Comparison of ENCODE assay signal across 14 cellular contexts in the genomic region with DNA sequence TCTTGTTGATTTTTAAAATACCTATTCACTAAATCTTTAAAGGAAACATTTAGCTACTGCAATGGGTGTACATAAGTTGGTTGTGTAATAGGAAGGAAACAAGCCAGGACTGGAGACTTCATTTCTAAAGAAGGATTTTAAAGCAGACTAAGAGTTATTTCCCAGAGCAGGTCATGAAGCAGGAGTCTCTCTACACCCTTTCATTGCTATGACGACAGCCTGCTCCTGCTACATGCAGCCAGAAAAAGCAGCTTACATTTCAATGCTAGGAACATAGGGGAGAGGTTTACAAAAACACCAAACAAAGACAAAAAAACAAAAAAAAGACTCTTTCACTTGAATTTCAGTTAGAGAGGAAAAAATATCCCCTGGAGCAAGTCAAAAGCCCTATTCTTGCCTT. TPM values are rescaled to one million over a fixed set of nuclear protein-coding genes. Genes with fewer than 3 reads are reported as not detected.
DNase-seq lines count a peak whose midpoint lies in the region; ATAC-seq, FAIRE-seq and TF ChIP-seq lines count a peak whose summit lies in the region.
"Had no signal": no experiment of that assay in that cellular context is flagged by ENCODE, and none has a peak within 500 bp of the region (broad histone marks: within the 10 kb centered on the region; RNA-seq: fewer than 3 reads in every experiment).

No MANE protein-coding gene starts in this region.

- DNase-seq in WTC11 (ENCODE audit: low spot score) (no peak), esophagus muscularis mucosa (ENCODE audit: extremely low spot score) (no peak), mesenchymal stem cell (peak; percentile 30), suprapubic skin (ENCODE audit: low spot score in 2 of 2) (no peak), NCI-H146 treated with DMSO at 0.1 percent for 48 hours (lab: John Stamatoyannopoulos, UW; ENCODE audit: unreplicated experiment) (no peak), smooth muscle cell (lab: John Stamatoyannopoulos, UW; ENCODE audit: unreplicated experiment) (no peak), frontal cortex (ENCODE audit: low spot score in 2 of 2) (no peak)
- no peak for DNase-seq in activated CD4-positive, alpha-beta memory T cell treated with anti-CD3 and anti-CD28 coated beads for 36 hours
- DNase-seq: activated T-cell treated with anti-CD3 and anti-CD28 coated beads, Interleukin-2, amount 50 U/mL, for 1 hour; effector CD4-positive, alpha-beta T cell; OCI-M1; stimulated activated CD4-positive, alpha-beta T cell treated with anti-CD3 and anti-CD28 coated beads, Interleukin-2, amount 100 ng/mL, for 24 hours; T1000 had no signal

- TF ChIP-seq CTCF in WTC11 (IDR thresholded peaks at IDR 0.05): no peak
- TF ChIP-seq CTCF in esophagus muscularis mucosa (IDR thresholded peaks at IDR 0.05): no peak
- TF ChIP-seq CTCF in suprapubic skin (IDR thresholded peaks at IDR 0.05): no peak
- TF ChIP-seq CTCF in smooth muscle cell (IDR thresholded peaks at IDR 0.05; ENCODE audit: borderline replicate concordance, insufficient read depth, poor library complexity, severe bottlenecking): no peak

- H2AFZ ChIP-seq in mesenchymal stem cell (ENCODE audit: low read depth, low read length) (no peak overlapping the region), smooth muscle cell (ENCODE audit: low read depth) (no peak overlapping the region)

- H3K9me3 ChIP-seq in esophagus muscularis mucosa: peaks cover 0 to 4% (median 0%) of the 10 kb centered on the region in 4 donors
- no peaks in the 10 kb centered on the region for H3K9me3 ChIP-seq in mesenchymal stem cell (ENCODE audit: control insufficient read depth, low read length)
- H3K9me3 ChIP-seq in suprapubic skin: no peaks in the 10 kb centered on the region
- no peaks in the 10 kb centered on the region for H3K9me3 ChIP-seq in smooth muscle cell (replicated peaks; ENCODE audit: low read depth)

- H3K27ac ChIP-seq in esophagus muscularis mucosa (replicated peaks in 1 of 4) (peak overlapping the region; percentile 85 to 97 (median 90)), mesenchymal stem cell (ENCODE audit: low read length, poor library complexity, severe bottlenecking) (no peak overlapping the region), suprapubic skin (peak overlapping the region; percentile 49), smooth muscle cell (ENCODE audit: low read depth) (no peak overlapping the region)

- no peak for FAIRE-seq in frontal cortex (lab: Jason Lieb, UNC)

- H3K4me1 ChIP-seq in esophagus muscularis mucosa (peaks cover 40 to 58% (median 57%) of the 10 kb centered on the region in 4 donors), mesenchymal stem cell (ENCODE audit: control insufficient read depth, insufficient read depth, low read depth, low read length) (no peaks in the 10 kb centered on the region), suprapubic skin (peaks cover 54% of the 10 kb centered on the region), smooth muscle cell (ENCODE audit: low read depth) (peaks cover 12% of the 10 kb centered on the region)

- peaks cover 19% of the 10 kb centered on the region for H3K36me3 Mint-ChIP-seq in WTC11
- no peaks in the 10 kb centered on the region for H3K36me3 Mint-ChIP-seq in activated CD4-positive, alpha-beta memory T cell treated with anti-CD3 and anti-CD28 coated beads for 36 hours
- H3K36me3 Mint-ChIP-seq: memory B cell had no signal

- peak; percentile 13 for TF ChIP-seq POLR2A in esophagus muscularis mucosa (IDR thresholded peaks at IDR 0.05; ENCODE audit: low read depth)
- TF ChIP-seq POLR2A in suprapubic skin (IDR thresholded peaks at IDR 0.05): no peak

- ATAC-seq in WTC11: no peak; the same call in 1 of the 2 replicates

- H3K36me3 ChIP-seq in esophagus muscularis mucosa (peaks cover 0 to 20% (median 10%) of the 10 kb centered on the region in 4 donors), mesenchymal stem cell (ENCODE audit: control insufficient read depth in 1 of 2, insufficient read depth in 2 of 2, low read depth in 1 of 2, low read length in 2 of 2) (no peaks in the 10 kb centered on the region), suprapubic skin (no peaks in the 10 kb centered on the region), smooth muscle cell (ENCODE audit: low read depth) (no peaks in the 10 kb centered on the region)

- no peak overlapping the region for H3K14ac ChIP-seq in mesenchymal stem cell (ENCODE audit: low read length in 2 of 2)

- H3K4me3 ChIP-seq in esophagus muscularis mucosa (peak overlapping the region; percentile 52 to 72 (median 66)), mesenchymal stem cell (ENCODE audit: insufficient read depth in 1 of 2, low read depth in 1 of 2, low read length in 2 of 2) (no peak overlapping the region), suprapubic skin (peak overlapping the region; percentile 43), smooth muscle cell (no peak overlapping the region)

- H3K27me3 ChIP-seq in esophagus muscularis mucosa (no peaks in the 10 kb centered on the region), mesenchymal stem cell (ENCODE audit: control insufficient read depth in 1 of 2, insufficient read depth in 1 of 2, low read length in 2 of 2) (no peaks in the 10 kb centered on the region), suprapubic skin (no peaks in the 10 kb centered on the region), smooth muscle cell (ENCODE audit: low read depth) (no peaks in the 10 kb centered on the region)

- WGBS in esophagus muscularis mucosa: 27% methylated on average over 1 of the region's 1 CpG
- WGBS in mesenchymal stem cell: 40% methylated on average over 1 of the region's 1 CpG
- 27% methylated on average over 1 of the region's 1 CpG for WGBS in suprapubic skin
- 47% methylated on average over 1 of the region's 1 CpG for WGBS in smooth muscle cell (ENCODE audit: low lambda C conversion rate)

- H3K9ac ChIP-seq in mesenchymal stem cell (ENCODE audit: low read length) (no peak overlapping the region), smooth muscle cell (ENCODE audit: low read depth) (no peak overlapping the region)

- peaks cover 15% of the 10 kb centered on the region for H3K9me3 Mint-ChIP-seq in WTC11
- peaks cover 24% of the 10 kb centered on the region for H3K9me3 Mint-ChIP-seq in activated CD4-positive, alpha-beta memory T cell treated with anti-CD3 and anti-CD28 coated beads for 36 hours
- H3K9me3 Mint-ChIP-seq: memory B cell had no signal

- H3K23ac ChIP-seq in mesenchymal stem cell (ENCODE audit: low read length in 2 of 2): no peak overlapping the region

- no peak overlapping the region for H2BK120ac ChIP-seq in mesenchymal stem cell (ENCODE audit: low read depth, low read length)

- POLR2A ChIA-PET in WTC11 (lab: Charles Lee): interaction anchor here (0.8 kb wide), 1 partner anchor 166 kb away, joined by 3 read pairs; no protein-coding TSS in a partner anchor
- POLR2A ChIA-PET in activated CD4-positive, alpha-beta memory T cell treated with anti-CD3 and anti-CD28 coated beads for 36 hours (lab: Charles Lee): no interaction called here

- H3K18ac ChIP-seq in mesenchymal stem cell (ENCODE audit: low read depth in 1 of 2, low read length in 2 of 2): no peak overlapping the region

- CTCF ChIA-PET in WTC11 (lab: Charles Lee): no interaction called here
- CTCF ChIA-PET in activated CD4-positive, alpha-beta memory T cell treated with anti-CD3 and anti-CD28 coated beads for 36 hours (lab: Charles Lee): no interaction called here

- no peak overlapping the region for H3K4me3 Mint-ChIP-seq in WTC11
- no peak overlapping the region for H3K4me3 Mint-ChIP-seq in activated CD4-positive, alpha-beta memory T cell treated with anti-CD3 and anti-CD28 coated beads for 36 hours
- H3K4me3 Mint-ChIP-seq: memory B cell had no signal

- H2BK15ac ChIP-seq in mesenchymal stem cell (ENCODE audit: low read depth, poor library complexity, severe bottlenecking): no peak overlapping the region

- H2BK12ac ChIP-seq in mesenchymal stem cell (ENCODE audit: low read length in 2 of 2): no peak overlapping the region

- H3K79me1 ChIP-seq in mesenchymal stem cell (replicated peaks; ENCODE audit: low read length, poor library complexity, severe bottlenecking): no peaks in the 10 kb centered on the region

- no peaks in the 10 kb centered on the region for H3K79me2 ChIP-seq in smooth muscle cell (ENCODE audit: low read depth)

- no peaks in the 10 kb centered on the region for H4K20me1 ChIP-seq in smooth muscle cell (ENCODE audit: low read depth)

- TF ChIP-seq EP300 in esophagus muscularis mucosa (IDR thresholded peaks at IDR 0.05) (no peak), suprapubic skin (IDR thresholded peaks at IDR 0.05) (no peak)

- intact Hi-C loops in esophagus muscularis mucosa (cut with DNase I): no loop called here
- intact Hi-C loops in activated CD4-positive, alpha-beta memory T cell treated with anti-CD3 and anti-CD28 coated beads for 36 hours (cut with micrococcal nuclease): no loop called here

- no peak overlapping the region for H4K91ac ChIP-seq in mesenchymal stem cell (ENCODE audit: low read length)

- H3K4ac ChIP-seq in mesenchymal stem cell (ENCODE audit: low read depth in 1 of 2, low read length in 2 of 2): no peak overlapping the region

- no peak overlapping the region for H2BK5ac ChIP-seq in mesenchymal stem cell (ENCODE audit: low read depth, low read length, poor library complexity, severe bottlenecking)

- no peak overlapping the region for H4K8ac ChIP-seq in mesenchymal stem cell (ENCODE audit: low read length)

- H2AK5ac ChIP-seq in mesenchymal stem cell (ENCODE audit: low read length, severe bottlenecking): no peak overlapping the region

- peaks cover 57% of the 10 kb centered on the region for H3K4me1 Mint-ChIP-seq in WTC11
- no peaks in the 10 kb centered on the region for H3K4me1 Mint-ChIP-seq in activated CD4-positive, alpha-beta memory T cell treated with anti-CD3 and anti-CD28 coated beads for 36 hours (ENCODE audit: low read depth)

- H3K27me3 Mint-ChIP-seq in WTC11 (ENCODE audit: low read depth): no peaks in the 10 kb centered on the region; the same call in 1 of the 2 replicates
- no peaks in the 10 kb centered on the region for H3K27me3 Mint-ChIP-seq in activated CD4-positive, alpha-beta memory T cell treated with anti-CD3 and anti-CD28 coated beads for 36 hours

- peak overlapping the region; percentile 76; the same call in 1 of the 2 replicates for H3K27ac Mint-ChIP-seq in WTC11
- H3K27ac Mint-ChIP-seq in activated CD4-positive, alpha-beta memory T cell treated with anti-CD3 and anti-CD28 coated beads for 36 hours: no peak overlapping the region
- H3K27ac Mint-ChIP-seq: memory B cell had no signal

- no peak overlapping the region for H3K4me2 ChIP-seq in mesenchymal stem cell (ENCODE audit: low read length, poor library complexity, severe bottlenecking)
- no peak overlapping the region for H3K4me2 ChIP-seq in smooth muscle cell

- peaks cover 5% of the 10 kb centered on the region for H3F3A ChIP-seq in smooth muscle cell (ENCODE audit: low read depth)

TF ChIP-seq in WTC11, 78 proteins besides CTCF, POLR2A, EP300 and RAD21 (continues in another document):
- TF ChIP-seq FOXP1 (CRISPR knock-in tag; IDR thresholded peaks at IDR 0.05; ENCODE audit: borderline replicate concordance): no peak

RNA-seq across cellular contexts. Expression of a gene that starts 3.5 kb away (rescaled TPM):
- total RNA-seq in WTC11 (2021) (0.82 to 0.89 TPM (median 0.85 TPM) in 3 replicates), esophagus muscularis mucosa (1,000 to 10,000 TPM; 1,380 to 2,231 (median 1,856) TPM), suprapubic skin (100 to 1,000 TPM in 2 of 4 donors, 10 to 100 TPM in 2; 62.3 to 124 (median 84.0) TPM), smooth muscle cell (not detected in 2 replicates), frontal cortex (48.9 TPM)
- 0.03 TPM for polyA plus RNA-seq in mesenchymal stem cell (2013, experiment 1 of 2)
- 0.04 TPM for polyA plus RNA-seq in mesenchymal stem cell (2013, experiment 2 of 2)
- polyA plus RNA-seq in smooth muscle cell: not detected in 2 replicates
- not detected for total RNA-seq in activated CD4-positive, alpha-beta memory T cell treated with anti-CD3 and anti-CD28 coated beads for 36 hours

Comparison
In these comparisons a context has a peak if more than half of its experiments do, and no peak if none do; other contexts are left out.
1. H3K27ac ChIP-seq: peak in esophagus muscularis mucosa (4 of 4) and suprapubic skin (single experiment); none in mesenchymal stem cell (single experiment) and smooth muscle cell (single experiment).
2. H3K4me3 ChIP-seq: peak in esophagus muscularis mucosa (4 of 4) and suprapubic skin (single experiment); none in mesenchymal stem cell (0 of 2) and smooth muscle cell (single experiment).
3. RNA of a gene that starts 3.5 kb away (total RNA-seq): 1,380 to 2,231 TPM in esophagus muscularis mucosa, 62.3 to 124 TPM in suprapubic skin and 48.9 TPM in frontal cortex (single experiment); 0.82 to 0.89 TPM in WTC11, not detected in smooth muscle cell and not detected in activated CD4-positive, alpha-beta memory T cell treated with anti-CD3 and anti-CD28 coated beads for 36 hours; every median in the first group is over 10 times any median in the second.